Comparison of ENCODE assay signal across 31 cellular contexts in genomic region chr2:88081924-88082609, GRCh38. TPM values are rescaled to one million over a fixed set of nuclear protein-coding genes. Genes with fewer than 3 reads are reported as not detected.
A peak's percentile ranks its signal among the peaks of the same experiment; 100 is the strongest.
DNase-seq lines count a peak whose midpoint lies in the region; ATAC-seq, FAIRE-seq and TF ChIP-seq lines count a peak whose summit lies in the region.
"Had no signal": no experiment of that assay in that cellular context is flagged by ENCODE, and none has a peak within 500 bp of the region (broad histone marks: within the 10 kb centered on the region; RNA-seq: fewer than 3 reads in every experiment).

No MANE protein-coding gene starts in this region.

- H3K36me3 Mint-ChIP-seq in endodermal cell (ENCODE audit: low read depth): no peaks in the 10 kb centered on the region
- H3K36me3 Mint-ChIP-seq in T-helper 2 cell treated with Interferon-gamma antibody and Interleukin-4, amounts not matched to agents 5 μg/mL and 100 μg/mL, for 36 hours (ENCODE audit: low read depth): no peaks in the 10 kb centered on the region
- H3K36me3 Mint-ChIP-seq: activated naive CD8-positive, alpha-beta T cell; CD4-positive, alpha-beta memory T cell; immature natural killer cell; natural killer cell treated with Interleukin-12 subunit alpha and Interleukin-12 subunit beta and Interleukin-15 and Interleukin-18, amount 100 ng/mL, for 72 hours had no signal

- no peak for FAIRE-seq in pancreas (lab: Jason Lieb, UNC)
- FAIRE-seq: urothelium cell line had no signal

- TF ChIP-seq CTCF in right atrium auricular region (IDR thresholded peaks at IDR 0.05): no peak
- peak; percentile 21 for TF ChIP-seq CTCF in endodermal cell (conservative IDR thresholded peaks at IDR 0.05)
- no peak for TF ChIP-seq CTCF in pancreas (IDR thresholded peaks at IDR 0.05)

- no peaks in the 10 kb centered on the region for H3K9me3 ChIP-seq in right atrium auricular region
- H3K9me3 ChIP-seq in endodermal cell (ENCODE audit: control insufficient read depth, low read length): no peaks in the 10 kb centered on the region
- H3K9me3 ChIP-seq in pancreas: no peaks in the 10 kb centered on the region
- H3K9me3 ChIP-seq: ascending aorta, HAP-1, ovary had no signal

- H3K27ac ChIP-seq in right atrium auricular region (no peak overlapping the region), endodermal cell (ENCODE audit: low read depth, low read length) (no peak overlapping the region), pancreas (peak overlapping the region; percentile 28 to 55 (median 48)), temporal lobe (ENCODE audit: low read depth, low read length) (peak overlapping the region; percentile 98)
- H3K27ac ChIP-seq: ascending aorta, ovary, RWPE1, WERI-Rb-1 had no signal

- no peak overlapping the region for H3K9ac ChIP-seq in endodermal cell (ENCODE audit: extremely low read depth, low read length, poor library complexity, severe bottlenecking)

- H3K4me3 ChIP-seq in right atrium auricular region: no peak overlapping the region
- H3K4me3 ChIP-seq in endodermal cell (ENCODE audit: low read length): no peak overlapping the region
- H3K4me3 ChIP-seq in pancreas: no peak overlapping the region
- H3K4me3 ChIP-seq: ascending aorta, HAP-1, ovary had no signal

- no peak overlapping the region for H3K27ac Mint-ChIP-seq in endodermal cell
- H3K27ac Mint-ChIP-seq in T-helper 2 cell treated with Interferon-gamma antibody and Interleukin-4, amounts not matched to agents 5 μg/mL and 100 μg/mL, for 36 hours: no peak overlapping the region
- H3K27ac Mint-ChIP-seq: activated naive CD8-positive, alpha-beta T cell; CD4-positive, alpha-beta memory T cell; immature natural killer cell; natural killer cell treated with Interleukin-12 subunit alpha and Interleukin-12 subunit beta and Interleukin-15 and Interleukin-18, amount 100 ng/mL, for 72 hours had no signal

- WGBS in endodermal cell (ENCODE audit: insufficient coverage in 1 of 2, insufficient read length in 1 of 2), 2 experiments: 86 to 89% methylated on average over 4 of the region's 4 CpGs
- 84 to 90% methylated on average over 4 of the region's 4 CpGs for WGBS in pancreas, 2 donors

- peaks cover 0 to 7% of the 10 kb centered on the region in 2 donors for H3K4me1 ChIP-seq in right atrium auricular region
- H3K4me1 ChIP-seq in endodermal cell (ENCODE audit: control insufficient read depth, insufficient read depth, low read length): no peaks in the 10 kb centered on the region
- no peaks in the 10 kb centered on the region for H3K4me1 ChIP-seq in pancreas
- H3K4me1 ChIP-seq: ascending aorta, HAP-1 had no signal

- ATAC-seq in Right ventricle myocardium superior (ENCODE audit: poor library complexity) (peak; percentile 28), pancreas (no peak)
- ATAC-seq: natural killer cell treated with Interleukin-12 subunit alpha and Interleukin-12 subunit beta and Interleukin-15 and Interleukin-18, amount 100 ng/mL, for 72 hours; SK-N-SH treated with all-trans-retinoic acid at 6 μM for 48 hours had no signal

- peaks cover 3% of the 10 kb centered on the region for H3K27me3 Mint-ChIP-seq in endodermal cell (ENCODE audit: insufficient read depth)
- H3K27me3 Mint-ChIP-seq in T-helper 2 cell treated with Interferon-gamma antibody and Interleukin-4, amounts not matched to agents 5 μg/mL and 100 μg/mL, for 36 hours (ENCODE audit: low read depth): peaks cover 2% of the 10 kb centered on the region
- H3K27me3 Mint-ChIP-seq: activated naive CD8-positive, alpha-beta T cell had no signal

- H3K4me1 Mint-ChIP-seq in endodermal cell: peaks cover 4% of the 10 kb centered on the region
- no peaks in the 10 kb centered on the region for H3K4me1 Mint-ChIP-seq in T-helper 2 cell treated with Interferon-gamma antibody and Interleukin-4, amounts not matched to agents 5 μg/mL and 100 μg/mL, for 36 hours (ENCODE audit: low read depth)
- H3K4me1 Mint-ChIP-seq: immature natural killer cell had no signal

- H3K27me3 ChIP-seq in right atrium auricular region (no peaks in the 10 kb centered on the region), endodermal cell (ENCODE audit: control insufficient read depth, insufficient read depth, low read length, poor library complexity, severe bottlenecking) (no peaks in the 10 kb centered on the region), pancreas (no peaks in the 10 kb centered on the region)
- H3K27me3 ChIP-seq: ascending aorta, ovary had no signal

- intact Hi-C loops in Right ventricle myocardium superior (cut with DNase I) (no loop called here), pancreas (cut with DNase I) (no loop called here)

- H3K36me3 ChIP-seq in right atrium auricular region (peaks cover 20% of the 10 kb centered on the region), endodermal cell (ENCODE audit: control insufficient read depth, insufficient read depth, low read length) (no peaks in the 10 kb centered on the region), pancreas (no peaks in the 10 kb centered on the region)
- H3K36me3 ChIP-seq: ascending aorta, HAP-1, ovary, WERI-Rb-1 had no signal

- no peaks in the 10 kb centered on the region for H3K9me3 Mint-ChIP-seq in endodermal cell
- no peaks in the 10 kb centered on the region for H3K9me3 Mint-ChIP-seq in T-helper 2 cell treated with Interferon-gamma antibody and Interleukin-4, amounts not matched to agents 5 μg/mL and 100 μg/mL, for 36 hours
- H3K9me3 Mint-ChIP-seq: CD4-positive, alpha-beta memory T cell; immature natural killer cell; natural killer cell treated with Interleukin-12 subunit alpha and Interleukin-12 subunit beta and Interleukin-15 and Interleukin-18, amount 100 ng/mL, for 72 hours had no signal

- H3K4me3 Mint-ChIP-seq in endodermal cell: no peak overlapping the region
- no peak overlapping the region for H3K4me3 Mint-ChIP-seq in T-helper 2 cell treated with Interferon-gamma antibody and Interleukin-4, amounts not matched to agents 5 μg/mL and 100 μg/mL, for 36 hours
- H3K4me3 Mint-ChIP-seq: activated naive CD8-positive, alpha-beta T cell; CD4-positive, alpha-beta memory T cell; immature natural killer cell; natural killer cell treated with Interleukin-12 subunit alpha and Interleukin-12 subunit beta and Interleukin-15 and Interleukin-18, amount 100 ng/mL, for 72 hours had no signal

- DNase-seq in Right ventricle myocardium superior (no peak), right atrium auricular region (ENCODE audit: low spot score) (no peak), endodermal cell (no peak), pancreas (no peak), GOT3 (lab: John Stamatoyannopoulos, UW) (no peak), HK-2 (ENCODE audit: unreplicated experiment) (no peak)
- DNase-seq in T-helper 2 cell treated with Interferon-gamma antibody and Interleukin-4, amounts not matched to agents 5 μg/mL and 100 μg/mL, for 36 hours (ENCODE audit: low spot score): no peak
- DNase-seq: CD4-positive, alpha-beta memory T cell; effector CD4-positive, alpha-beta T cell; immature natural killer cell; NCI-H1105 treated with DMSO at 0.1 percent for 48 hours; NCI-H2029; NCI-H345; NCI-H82; ovary; WERI-Rb-1 had no signal

RNA-seq across cellular contexts. Expression of gene SMYD1, which starts 14.4 kb away (rescaled TPM):
- total RNA-seq in Right ventricle myocardium superior: 468 TPM
- 100 to 1,000 TPM in 1 of 2 donors, 10 to 100 TPM in 1; 74.8 to 179 TPM for total RNA-seq in right atrium auricular region
- not detected for total RNA-seq in endodermal cell
- polyA plus RNA-seq in endodermal cell (2013, experiment 1 of 2): 0.07 TPM
- 0.17 TPM for polyA plus RNA-seq in endodermal cell (2013, experiment 2 of 2)
- total RNA-seq in pancreas: under 1 TPM in 2 of 6 donors, not detected in 4; 0.06 to 0.16 TPM
- not detected for polyA plus RNA-seq in pancreas
- not detected for total RNA-seq in temporal lobe
- total RNA-seq: A172; ascending aorta; CD4-positive, alpha-beta memory T cell; epithelial cell of proximal tubule; G401; M059J; natural killer cell treated with Interleukin-12 subunit alpha and Interleukin-12 subunit beta and Interleukin-15 and Interleukin-18, amount 100 ng/mL, for 72 hours; T-helper 2 cell treated with Interferon-gamma antibody and Interleukin-4, amounts not matched to agents 100 ng/mL and 5 ng/mL, for 36 hours had no signal
- polyA plus RNA-seq: CD4-positive, alpha-beta memory T cell; immature natural killer cell; ovary had no signal

RNA-seq across cellular contexts. Expression of gene KRCC1, which starts 26.5 kb away (rescaled TPM):
- total RNA-seq in Right ventricle myocardium superior: 22.8 TPM
- total RNA-seq in right atrium auricular region: 10 to 100 TPM; 20.6 to 27.5 TPM
- total RNA-seq in endodermal cell: 10 to 100 TPM; 11.7 to 20.3 TPM
- polyA plus RNA-seq in endodermal cell (2013, experiment 1 of 2): 17.4 TPM
- polyA plus RNA-seq in endodermal cell (2013, experiment 2 of 2): 18.4 TPM
- 10 to 100 TPM in 3 of 6 donors, 1 to 10 TPM in 3; 8.3 to 12.8 (median 9.9) TPM for total RNA-seq in pancreas
- polyA plus RNA-seq in pancreas: 10 to 100 TPM; 15.8 to 21.2 TPM
- 9.6 TPM for total RNA-seq in temporal lobe

RNA-seq across cellular contexts. Expression of gene FABP1, which starts 45.8 kb away (rescaled TPM):
- total RNA-seq in Right ventricle myocardium superior (not detected), right atrium auricular region (not detected), endodermal cell (not detected), pancreas (1 to 10 TPM in 1 of 6 donors, not detected in 5; 1.0 TPM), temporal lobe (not detected)
- polyA plus RNA-seq in endodermal cell (2013, experiment 1 of 2): not detected
- 0.46 TPM for polyA plus RNA-seq in endodermal cell (2013, experiment 2 of 2)
- 1 to 10 TPM in 1 of 2 donors, under 1 TPM in 1; 0.85 to 2.1 TPM for polyA plus RNA-seq in pancreas
- total RNA-seq: A172; ascending aorta; CD4-positive, alpha-beta memory T cell; epithelial cell of proximal tubule; G401; lower leg skin; M059J; mononuclear cell; natural killer cell treated with Interleukin-12 subunit alpha and Interleukin-12 subunit beta and Interleukin-15 and Interleukin-18, amount 100 ng/mL, for 72 hours; T-helper 2 cell treated with Interferon-gamma antibody and Interleukin-4, amounts not matched to agents 100 ng/mL and 5 ng/mL, for 36 hours had no signal
- polyA plus RNA-seq: CD4-positive, alpha-beta memory T cell; immature natural killer cell had no signal

Comparison
In these comparisons a context has a peak if more than half of its experiments do, and no peak if none do; other contexts are left out.
1. H3K27ac ChIP-seq: peak in pancreas (4 of 4) and temporal lobe (single experiment); none in right atrium auricular region (0 of 2) and endodermal cell (single experiment).
2. RNA of gene SMYD1, which starts 14.4 kb away (total RNA-seq): 468 TPM in Right ventricle myocardium superior (single experiment) and 74.8 to 179 TPM in right atrium auricular region; 0.06 to 0.16 TPM in pancreas, not detected in endodermal cell and not detected in temporal lobe (single experiment); every median in the first group is over 10 times any median in the second.